ENCODE assay signal across 12 cellular contexts in the genomic region with DNA sequence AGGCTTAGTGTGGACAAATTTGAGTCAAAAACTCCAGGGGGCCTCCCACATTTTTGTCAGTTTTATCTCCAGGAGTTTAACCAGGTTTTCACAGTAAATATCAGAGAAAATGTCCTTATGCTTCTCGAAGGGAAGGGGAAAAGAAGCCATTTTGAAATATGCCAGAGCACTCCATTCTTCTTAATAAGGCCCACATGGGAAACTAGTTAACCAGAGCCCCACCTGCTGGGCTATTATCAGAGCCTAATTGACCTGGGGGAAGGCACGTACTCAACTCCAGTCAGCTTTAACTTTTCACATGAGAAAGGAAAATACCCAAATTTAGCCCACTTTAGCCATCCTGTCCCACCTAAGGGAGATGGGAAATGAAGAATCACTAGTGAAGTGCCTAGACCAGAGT.
DNase-seq lines count a peak whose midpoint lies in the region; ATAC-seq and TF ChIP-seq lines count a peak whose summit lies in the region.
"Had no signal": no experiment of that assay in that cellular context is flagged by ENCODE, and none has a peak within 500 bp of the region (broad histone marks: within the 10 kb centered on the region; RNA-seq: fewer than 3 reads in every experiment).

No MANE protein-coding gene starts in this region.

- no peaks in the 10 kb centered on the region for H3K9me3 ChIP-seq in RWPE2 (ENCODE audit: severe bottlenecking)
- no peaks in the 10 kb centered on the region for H3K9me3 ChIP-seq in adrenal gland (replicated peaks in 1 of 3)
- H3K9me3 ChIP-seq: BLaER1 treated with 17β-estradiol and CSF1 and Interleukin-3, amounts not matched to agents 10 nM and 100 nM had no signal

- intact Hi-C loops in adrenal gland (cut with DNase I) = no loop called here

- no peaks in the 10 kb centered on the region for H3F3A ChIP-seq in GM23338 (replicated peaks; ENCODE audit: low read depth)

- H3K4me3 ChIP-seq in GM23338 = no peak overlapping the region
- no peak overlapping the region for H3K4me3 ChIP-seq in RWPE2 (ENCODE audit: severe bottlenecking)
- no peak overlapping the region for H3K4me3 ChIP-seq in adrenal gland
- H3K4me3 ChIP-seq: BLaER1 treated with 17β-estradiol and CSF1 and Interleukin-3, amounts not matched to agents 10 nM and 100 nM had no signal

- peaks cover 2% of the 10 kb centered on the region for H3K27me3 Mint-ChIP-seq in GM23338 (ENCODE audit: insufficient read depth, low read depth, poor library complexity)
- H3K27me3 Mint-ChIP-seq: activated B cell treated with CpG ODN at 0.5 μM for 24 hours had no signal

- DNase-seq in GM23338 (ENCODE audit: low spot score) (peak; percentile 62), RWPE2 (ENCODE audit: low spot score) (no peak), iPS-NIHi11 (ENCODE audit: low spot score) (peak; percentile 5), adrenal gland (no peak), NCI-H187 treated with DMSO at 0.1 percent for 48 hours (lab: John Stamatoyannopoulos, UW) (no peak)
- no peak for DNase-seq in activated naive CD4-positive, alpha-beta T cell treated with anti-CD3 and anti-CD28 coated beads, Interleukin-2, amount 50 U/mL, for 16 hours
- DNase-seq: activated B cell treated with CpG ODN at 0.5 μM for 24 hours, amygdala, NCI-H510A treated with DMSO at 0.1 percent for 48 hours had no signal

- H2AFZ ChIP-seq in GM23338 = peak overlapping the region; percentile 78

- no peaks in the 10 kb centered on the region for H4K20me1 ChIP-seq in GM23338 (replicated peaks; ENCODE audit: insufficient read depth)
- H4K20me1 ChIP-seq: BLaER1 treated with 17β-estradiol and CSF1 and Interleukin-3, amounts not matched to agents 10 nM and 100 nM had no signal

- no peaks in the 10 kb centered on the region for H3K36me3 ChIP-seq in GM23338 (ENCODE audit: insufficient read depth)
- H3K36me3 ChIP-seq in RWPE2 (ENCODE audit: low read depth) = no peaks in the 10 kb centered on the region
- no peaks in the 10 kb centered on the region for H3K36me3 ChIP-seq in adrenal gland (replicated peaks in 1 of 2)
- H3K36me3 ChIP-seq: BLaER1 treated with 17β-estradiol and CSF1 and Interleukin-3, amounts not matched to agents 10 nM and 100 nM had no signal

- H3K27me3 ChIP-seq in GM23338 (ENCODE audit: insufficient read depth) (no peaks in the 10 kb centered on the region), RWPE2 (ENCODE audit: insufficient read depth, poor library complexity, severe bottlenecking) (no peaks in the 10 kb centered on the region), adrenal gland (no peaks in the 10 kb centered on the region)
- H3K27me3 ChIP-seq: BLaER1 treated with 17β-estradiol and CSF1 and Interleukin-3, amounts not matched to agents 10 nM and 100 nM had no signal

- peak overlapping the region; percentile 54 for H3K27ac Mint-ChIP-seq in GM23338
- H3K27ac Mint-ChIP-seq: activated B cell treated with CpG ODN at 0.5 μM for 24 hours had no signal

- H3K79me2 ChIP-seq in GM23338 (replicated peaks; ENCODE audit: insufficient read depth) = no peaks in the 10 kb centered on the region

- H3K4me1 ChIP-seq in GM23338 (ENCODE audit: insufficient read depth) (no peaks in the 10 kb centered on the region; the same call in 1 of the 2 replicates), RWPE2 (ENCODE audit: insufficient read depth, poor library complexity, severe bottlenecking) (peaks cover 4% of the 10 kb centered on the region), adrenal gland (replicated peaks in 1 of 2) (no peaks in the 10 kb centered on the region)
- H3K4me1 ChIP-seq: BLaER1 treated with 17β-estradiol and CSF1 and Interleukin-3, amounts not matched to agents 10 nM and 100 nM had no signal

- H3K4me3 Mint-ChIP-seq in GM23338 = no peak overlapping the region
- H3K4me3 Mint-ChIP-seq: activated B cell treated with CpG ODN at 0.5 μM for 24 hours had no signal

- TF ChIP-seq CTCF in C4-2B (conservative IDR thresholded peaks at IDR 0.05) (peak; percentile 26; the same call in 1 of the 2 replicates), GM23338 (conservative IDR thresholded peaks at IDR 0.05; ENCODE audit: low read depth in 2 of 2) (peak; percentile 29 to 48; a peak in 3 of 4 replicates), RWPE2 (IDR thresholded peaks at IDR 0.05; ENCODE audit: poor library complexity, severe bottlenecking) (peak; percentile 13), adrenal gland (IDR thresholded peaks at IDR 0.05) (no peak)

- ATAC-seq in GM23338 (peak; percentile 56), RWPE2 (ENCODE audit: low read depth) (no peak), GM21526 (IDR thresholded peaks at IDR 0.05; ENCODE audit: low FRiP score, unreplicated experiment) (no peak)

- no peaks in the 10 kb centered on the region for H3K9me3 Mint-ChIP-seq in GM23338
- H3K9me3 Mint-ChIP-seq: activated B cell treated with CpG ODN at 0.5 μM for 24 hours had no signal

- no peak for TF ChIP-seq POLR2A in adrenal gland (IDR thresholded peaks at IDR 0.05)

- 0 out of 2 replicates have a peak, but pooled peaks cover 6% of the 10 kb centered on the region for H3K9me2 ChIP-seq in GM23338 (ENCODE audit: insufficient read depth)

- H3K4me1 Mint-ChIP-seq in GM23338 = peaks cover 9% of the 10 kb centered on the region; the same call in 2 of the 3 replicates
- H3K4me1 Mint-ChIP-seq: activated B cell treated with CpG ODN at 0.5 μM for 24 hours had no signal

- H3K36me3 Mint-ChIP-seq in GM23338 (ENCODE audit: low read depth) = no peaks in the 10 kb centered on the region

- no peak overlapping the region for H3K4me2 ChIP-seq in GM23338
- H3K4me2 ChIP-seq: BLaER1 treated with 17β-estradiol and CSF1 and Interleukin-3, amounts not matched to agents 10 nM and 100 nM had no signal

- WGBS in adrenal gland, 4 donors = 42 to 72% (median 61%) methylated on average over 2 of the region's 2 CpGs

- H3K27ac ChIP-seq in C4-2B (no peak overlapping the region), GM23338 (ENCODE audit: low read depth) (no peak overlapping the region), RWPE2 (ENCODE audit: poor library complexity, severe bottlenecking) (no peak overlapping the region), adrenal gland (no peak overlapping the region)
- H3K27ac ChIP-seq: BLaER1 treated with 17β-estradiol and CSF1 and Interleukin-3, amounts not matched to agents 10 nM and 100 nM had no signal

TF ChIP-seq in GM23338, 12 proteins besides CTCF, POLR2A, EP300 and RAD21:
- TF ChIP-seq NANOG (IDR thresholded peaks at IDR 0.05; ENCODE audit: borderline replicate concordance) = no peak
- no peak for TF ChIP-seq CREB1 (CRISPR knock-in tag; IDR thresholded peaks at IDR 0.05; ENCODE audit: low read depth)
- TF ChIP-seq, protein P1, sequence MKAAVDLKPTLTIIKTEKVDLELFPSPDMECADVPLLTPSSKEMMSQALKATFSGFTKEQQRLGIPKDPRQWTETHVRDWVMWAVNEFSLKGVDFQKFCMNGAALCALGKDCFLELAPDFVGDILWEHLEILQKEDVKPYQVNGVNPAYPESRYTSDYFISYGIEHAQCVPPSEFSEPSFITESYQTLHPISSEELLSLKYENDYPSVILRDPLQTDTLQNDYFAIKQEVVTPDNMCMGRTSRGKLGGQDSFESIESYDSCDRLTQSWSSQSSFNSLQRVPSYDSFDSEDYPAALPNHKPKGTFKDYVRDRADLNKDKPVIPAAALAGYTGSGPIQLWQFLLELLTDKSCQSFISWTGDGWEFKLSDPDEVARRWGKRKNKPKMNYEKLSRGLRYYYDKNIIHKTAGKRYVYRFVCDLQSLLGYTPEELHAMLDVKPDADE (IDR thresholded peaks at IDR 0.05) = no peak
- TF ChIP-seq, protein P2, sequence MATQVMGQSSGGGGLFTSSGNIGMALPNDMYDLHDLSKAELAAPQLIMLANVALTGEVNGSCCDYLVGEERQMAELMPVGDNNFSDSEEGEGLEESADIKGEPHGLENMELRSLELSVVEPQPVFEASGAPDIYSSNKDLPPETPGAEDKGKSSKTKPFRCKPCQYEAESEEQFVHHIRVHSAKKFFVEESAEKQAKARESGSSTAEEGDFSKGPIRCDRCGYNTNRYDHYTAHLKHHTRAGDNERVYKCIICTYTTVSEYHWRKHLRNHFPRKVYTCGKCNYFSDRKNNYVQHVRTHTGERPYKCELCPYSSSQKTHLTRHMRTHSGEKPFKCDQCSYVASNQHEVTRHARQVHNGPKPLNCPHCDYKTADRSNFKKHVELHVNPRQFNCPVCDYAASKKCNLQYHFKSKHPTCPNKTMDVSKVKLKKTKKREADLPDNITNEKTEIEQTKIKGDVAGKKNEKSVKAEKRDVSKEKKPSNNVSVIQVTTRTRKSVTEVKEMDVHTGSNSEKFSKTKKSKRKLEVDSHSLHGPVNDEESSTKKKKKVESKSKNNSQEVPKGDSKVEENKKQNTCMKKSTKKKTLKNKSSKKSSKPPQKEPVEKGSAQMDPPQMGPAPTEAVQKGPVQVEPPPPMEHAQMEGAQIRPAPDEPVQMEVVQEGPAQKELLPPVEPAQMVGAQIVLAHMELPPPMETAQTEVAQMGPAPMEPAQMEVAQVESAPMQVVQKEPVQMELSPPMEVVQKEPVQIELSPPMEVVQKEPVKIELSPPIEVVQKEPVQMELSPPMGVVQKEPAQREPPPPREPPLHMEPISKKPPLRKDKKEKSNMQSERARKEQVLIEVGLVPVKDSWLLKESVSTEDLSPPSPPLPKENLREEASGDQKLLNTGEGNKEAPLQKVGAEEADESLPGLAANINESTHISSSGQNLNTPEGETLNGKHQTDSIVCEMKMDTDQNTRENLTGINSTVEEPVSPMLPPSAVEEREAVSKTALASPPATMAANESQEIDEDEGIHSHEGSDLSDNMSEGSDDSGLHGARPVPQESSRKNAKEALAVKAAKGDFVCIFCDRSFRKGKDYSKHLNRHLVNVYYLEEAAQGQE (IDR thresholded peaks at IDR 0.05; ENCODE audit: unreplicated experiment) = no peak
- TF ChIP-seq ZNF331 (CRISPR knock-in tag; IDR thresholded peaks at IDR 0.05; ENCODE audit: low read depth) = no peak
- TF ChIP-seq STAT1 (IDR thresholded peaks at IDR 0.05; ENCODE audit: unreplicated experiment) = no peak
- TF ChIP-seq POLR2AphosphoS5 (IDR thresholded peaks at IDR 0.05; ENCODE audit: low read depth) = no peak
- TF ChIP-seq EZH2 (IDR thresholded peaks at IDR 0.05; ENCODE audit: low read depth, unreplicated experiment) = no peak
- no peak for TF ChIP-seq ZNF114 (CRISPR knock-in tag; IDR thresholded peaks at IDR 0.05)
- TF ChIP-seq EZH2phosphoT487 (IDR thresholded peaks at IDR 0.05; ENCODE audit: unreplicated experiment) = no peak

Comparison
In these comparisons a context has a peak if more than half of its experiments do, and no peak if none do; other contexts are left out.
1. CTCF ChIP-seq: peak in C4-2B (single experiment), GM23338 (2 of 2) and RWPE2 (single experiment); none in adrenal gland (0 of 6).
2. DNase-seq: peak in GM23338 (single experiment) and iPS-NIHi11 (single experiment); none in RWPE2 (single experiment), adrenal gland (0 of 7), activated naive CD4-positive, alpha-beta T cell treated with anti-CD3 and anti-CD28 coated beads, Interleukin-2, amount 50 U/mL, for 16 hours (single experiment) and NCI-H187 treated with DMSO at 0.1 percent for 48 hours (single experiment).